1 cellular context compared by ENCODE assay signal in the genomic region with DNA sequence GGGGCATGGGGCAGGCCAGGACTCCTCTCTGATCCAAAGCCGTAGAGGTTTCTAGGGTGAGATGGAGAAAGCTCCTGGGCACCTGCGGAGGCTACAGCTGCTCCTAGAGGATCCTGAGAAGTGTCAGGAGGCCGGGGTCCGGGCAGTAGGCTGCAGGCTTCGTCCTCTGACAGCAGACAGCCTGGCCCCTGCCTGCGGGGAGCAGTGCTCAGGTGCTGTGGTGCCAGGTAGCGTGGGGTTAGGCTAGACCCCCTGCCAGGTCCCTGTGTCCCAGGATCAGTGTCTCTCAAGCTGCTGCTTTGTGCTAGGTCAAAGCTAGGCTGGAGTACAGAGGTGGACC.
TF ChIP-seq lines count a peak whose summit lies in the region.

No MANE protein-coding gene starts in this region.

TF ChIP-seq in H1, 55 proteins besides CTCF, POLR2A, EP300 and RAD21:
- TF ChIP-seq, protein P1, sequence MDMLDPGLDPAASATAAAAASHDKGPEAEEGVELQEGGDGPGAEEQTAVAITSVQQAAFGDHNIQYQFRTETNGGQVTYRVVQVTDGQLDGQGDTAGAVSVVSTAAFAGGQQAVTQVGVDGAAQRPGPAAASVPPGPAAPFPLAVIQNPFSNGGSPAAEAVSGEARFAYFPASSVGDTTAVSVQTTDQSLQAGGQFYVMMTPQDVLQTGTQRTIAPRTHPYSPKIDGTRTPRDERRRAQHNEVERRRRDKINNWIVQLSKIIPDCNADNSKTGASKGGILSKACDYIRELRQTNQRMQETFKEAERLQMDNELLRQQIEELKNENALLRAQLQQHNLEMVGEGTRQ (IDR thresholded peaks at IDR 0.05; ENCODE audit: low read length) = no peak
- no peak for TF ChIP-seq PHF8 (conservative IDR thresholded peaks at IDR 0.05; ENCODE audit: low read depth, low read length)
- no peak for TF ChIP-seq RNF2 (IDR thresholded peaks at IDR 0.05; ENCODE audit: borderline replicate concordance, low read depth, low read length, missing control alignments, poor library complexity, severe bottlenecking)
- TF ChIP-seq KDM5A (IDR thresholded peaks at IDR 0.05; ENCODE audit: low read length) = no peak
- TF ChIP-seq, protein P2, sequence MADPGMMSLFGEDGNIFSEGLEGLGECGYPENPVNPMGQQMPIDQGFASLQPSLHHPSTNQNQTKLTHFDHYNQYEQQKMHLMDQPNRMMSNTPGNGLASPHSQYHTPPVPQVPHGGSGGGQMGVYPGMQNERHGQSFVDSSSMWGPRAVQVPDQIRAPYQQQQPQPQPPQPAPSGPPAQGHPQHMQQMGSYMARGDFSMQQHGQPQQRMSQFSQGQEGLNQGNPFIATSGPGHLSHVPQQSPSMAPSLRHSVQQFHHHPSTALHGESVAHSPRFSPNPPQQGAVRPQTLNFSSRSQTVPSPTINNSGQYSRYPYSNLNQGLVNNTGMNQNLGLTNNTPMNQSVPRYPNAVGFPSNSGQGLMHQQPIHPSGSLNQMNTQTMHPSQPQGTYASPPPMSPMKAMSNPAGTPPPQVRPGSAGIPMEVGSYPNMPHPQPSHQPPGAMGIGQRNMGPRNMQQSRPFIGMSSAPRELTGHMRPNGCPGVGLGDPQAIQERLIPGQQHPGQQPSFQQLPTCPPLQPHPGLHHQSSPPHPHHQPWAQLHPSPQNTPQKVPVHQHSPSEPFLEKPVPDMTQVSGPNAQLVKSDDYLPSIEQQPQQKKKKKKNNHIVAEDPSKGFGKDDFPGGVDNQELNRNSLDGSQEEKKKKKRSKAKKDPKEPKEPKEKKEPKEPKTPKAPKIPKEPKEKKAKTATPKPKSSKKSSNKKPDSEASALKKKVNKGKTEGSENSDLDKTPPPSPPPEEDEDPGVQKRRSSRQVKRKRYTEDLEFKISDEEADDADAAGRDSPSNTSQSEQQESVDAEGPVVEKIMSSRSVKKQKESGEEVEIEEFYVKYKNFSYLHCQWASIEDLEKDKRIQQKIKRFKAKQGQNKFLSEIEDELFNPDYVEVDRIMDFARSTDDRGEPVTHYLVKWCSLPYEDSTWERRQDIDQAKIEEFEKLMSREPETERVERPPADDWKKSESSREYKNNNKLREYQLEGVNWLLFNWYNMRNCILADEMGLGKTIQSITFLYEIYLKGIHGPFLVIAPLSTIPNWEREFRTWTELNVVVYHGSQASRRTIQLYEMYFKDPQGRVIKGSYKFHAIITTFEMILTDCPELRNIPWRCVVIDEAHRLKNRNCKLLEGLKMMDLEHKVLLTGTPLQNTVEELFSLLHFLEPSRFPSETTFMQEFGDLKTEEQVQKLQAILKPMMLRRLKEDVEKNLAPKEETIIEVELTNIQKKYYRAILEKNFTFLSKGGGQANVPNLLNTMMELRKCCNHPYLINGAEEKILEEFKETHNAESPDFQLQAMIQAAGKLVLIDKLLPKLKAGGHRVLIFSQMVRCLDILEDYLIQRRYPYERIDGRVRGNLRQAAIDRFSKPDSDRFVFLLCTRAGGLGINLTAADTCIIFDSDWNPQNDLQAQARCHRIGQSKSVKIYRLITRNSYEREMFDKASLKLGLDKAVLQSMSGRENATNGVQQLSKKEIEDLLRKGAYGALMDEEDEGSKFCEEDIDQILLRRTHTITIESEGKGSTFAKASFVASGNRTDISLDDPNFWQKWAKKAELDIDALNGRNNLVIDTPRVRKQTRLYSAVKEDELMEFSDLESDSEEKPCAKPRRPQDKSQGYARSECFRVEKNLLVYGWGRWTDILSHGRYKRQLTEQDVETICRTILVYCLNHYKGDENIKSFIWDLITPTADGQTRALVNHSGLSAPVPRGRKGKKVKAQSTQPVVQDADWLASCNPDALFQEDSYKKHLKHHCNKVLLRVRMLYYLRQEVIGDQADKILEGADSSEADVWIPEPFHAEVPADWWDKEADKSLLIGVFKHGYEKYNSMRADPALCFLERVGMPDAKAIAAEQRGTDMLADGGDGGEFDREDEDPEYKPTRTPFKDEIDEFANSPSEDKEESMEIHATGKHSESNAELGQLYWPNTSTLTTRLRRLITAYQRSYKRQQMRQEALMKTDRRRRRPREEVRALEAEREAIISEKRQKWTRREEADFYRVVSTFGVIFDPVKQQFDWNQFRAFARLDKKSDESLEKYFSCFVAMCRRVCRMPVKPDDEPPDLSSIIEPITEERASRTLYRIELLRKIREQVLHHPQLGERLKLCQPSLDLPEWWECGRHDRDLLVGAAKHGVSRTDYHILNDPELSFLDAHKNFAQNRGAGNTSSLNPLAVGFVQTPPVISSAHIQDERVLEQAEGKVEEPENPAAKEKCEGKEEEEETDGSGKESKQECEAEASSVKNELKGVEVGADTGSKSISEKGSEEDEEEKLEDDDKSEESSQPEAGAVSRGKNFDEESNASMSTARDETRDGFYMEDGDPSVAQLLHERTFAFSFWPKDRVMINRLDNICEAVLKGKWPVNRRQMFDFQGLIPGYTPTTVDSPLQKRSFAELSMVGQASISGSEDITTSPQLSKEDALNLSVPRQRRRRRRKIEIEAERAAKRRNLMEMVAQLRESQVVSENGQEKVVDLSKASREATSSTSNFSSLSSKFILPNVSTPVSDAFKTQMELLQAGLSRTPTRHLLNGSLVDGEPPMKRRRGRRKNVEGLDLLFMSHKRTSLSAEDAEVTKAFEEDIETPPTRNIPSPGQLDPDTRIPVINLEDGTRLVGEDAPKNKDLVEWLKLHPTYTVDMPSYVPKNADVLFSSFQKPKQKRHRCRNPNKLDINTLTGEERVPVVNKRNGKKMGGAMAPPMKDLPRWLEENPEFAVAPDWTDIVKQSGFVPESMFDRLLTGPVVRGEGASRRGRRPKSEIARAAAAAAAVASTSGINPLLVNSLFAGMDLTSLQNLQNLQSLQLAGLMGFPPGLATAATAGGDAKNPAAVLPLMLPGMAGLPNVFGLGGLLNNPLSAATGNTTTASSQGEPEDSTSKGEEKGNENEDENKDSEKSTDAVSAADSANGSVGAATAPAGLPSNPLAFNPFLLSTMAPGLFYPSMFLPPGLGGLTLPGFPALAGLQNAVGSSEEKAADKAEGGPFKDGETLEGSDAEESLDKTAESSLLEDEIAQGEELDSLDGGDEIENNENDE (IDR thresholded peaks at IDR 0.05; ENCODE audit: insufficient replicate concordance, low read length) = no peak
- TF ChIP-seq ZNF274 (IDR thresholded peaks at IDR 0.05; ENCODE audit: borderline replicate concordance, extremely low read depth, low read length) = no peak
- TF ChIP-seq HDAC2 (IDR thresholded peaks at IDR 0.05; ENCODE audit: borderline replicate concordance in 1 of 2, low read depth in 2 of 2, low read length in 2 of 2) = no peak
- no peak for TF ChIP-seq POLR2AphosphoS5 (IDR thresholded peaks at IDR 0.05; ENCODE audit: low read depth, low read length)
- TF ChIP-seq POU5F1 (IDR thresholded peaks at IDR 0.05; ENCODE audit: low read depth, low read length) = no peak
- no peak for TF ChIP-seq GTF2F1 (IDR thresholded peaks at IDR 0.05; ENCODE audit: borderline replicate concordance, low read depth, low read length)
- TF ChIP-seq, protein P3, sequence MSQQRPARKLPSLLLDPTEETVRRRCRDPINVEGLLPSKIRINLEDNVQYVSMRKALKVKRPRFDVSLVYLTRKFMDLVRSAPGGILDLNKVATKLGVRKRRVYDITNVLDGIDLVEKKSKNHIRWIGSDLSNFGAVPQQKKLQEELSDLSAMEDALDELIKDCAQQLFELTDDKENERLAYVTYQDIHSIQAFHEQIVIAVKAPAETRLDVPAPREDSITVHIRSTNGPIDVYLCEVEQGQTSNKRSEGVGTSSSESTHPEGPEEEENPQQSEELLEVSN (IDR thresholded peaks at IDR 0.05) = no peak
- TF ChIP-seq SRF (IDR thresholded peaks at IDR 0.05; ENCODE audit: low read depth, low read length) = no peak
- no peak for TF ChIP-seq BACH1 (IDR thresholded peaks at IDR 0.05; ENCODE audit: low read length)
- no peak for TF ChIP-seq HDAC6 (IDR thresholded peaks at IDR 0.05; ENCODE audit: low read depth, low read length)
- TF ChIP-seq CREB1 (IDR thresholded peaks at IDR 0.05) = no peak
- no peak for TF ChIP-seq BRCA1 (IDR thresholded peaks at IDR 0.05; ENCODE audit: low read depth, low read length)
